In genomic region chr2:25772078-25772477, GRCh38 we compare ENCODE assay signal across 20 cellular contexts.
DNase-seq lines count a peak whose midpoint lies in the region; ATAC-seq, FAIRE-seq and TF ChIP-seq lines count a peak whose summit lies in the region.
"Had no signal": no experiment of that assay in that cellular context is flagged by ENCODE, and none has a peak within 500 bp of the region (broad histone marks: within the 10 kb centered on the region; RNA-seq: fewer than 3 reads in every experiment).

No MANE protein-coding gene starts in this region.

- H3K27me3 ChIP-seq in HepG2 (ENCODE audit: control insufficient read depth in 1 of 2, insufficient read depth in 2 of 2, low read length in 2 of 2) (no peaks in the 10 kb centered on the region), right lobe of liver (no peaks in the 10 kb centered on the region), IMR-90 (ENCODE audit: control insufficient read depth, insufficient read depth, low read length) (no peaks in the 10 kb centered on the region), spleen (replicated peaks in 1 of 7) (no peaks in the 10 kb centered on the region)

- H3K4me1 Mint-ChIP-seq in central memory CD8-positive, alpha-beta T cell, result peaks cover 8% of the 10 kb centered on the region
- H3K4me1 Mint-ChIP-seq in stimulated activated effector memory CD8-positive, alpha-beta T cell treated with anti-CD3 and anti-CD28 coated beads, Interleukin-12 subunit alpha, Interleukin-12 subunit beta, amount 100 ng/mL, for 72 hours, result peaks cover 7% of the 10 kb centered on the region

- dilution Hi-C loops in IMR-90 (cut with HindIII; ENCODE audit: low sequenced_read_pairs, unreplicated experiment), result no loop called here

- H3K79me2 ChIP-seq in HepG2 (ENCODE audit: insufficient read depth, low read length), result no peaks in the 10 kb centered on the region

- CTCF ChIA-PET in HepG2 (lab: Yijun Ruan, JAX; ENCODE audit: low intra/inter-chr PET ratio, low total read pairs) (no interaction called here), IMR-90 (lab: Yijun Ruan, JAX) (interaction anchor here (0.5 to 1.3 kb wide), 2 partner anchors 9 to 13 kb away, joined by 3 to 5 read pairs; no protein-coding TSS in a partner anchor)

- no peaks in the 10 kb centered on the region for H3K27me3 Mint-ChIP-seq in central memory CD8-positive, alpha-beta T cell
- H3K27me3 Mint-ChIP-seq: CD4-positive, alpha-beta memory T cell had no signal

- H3K14ac ChIP-seq in IMR-90 (replicated peaks; ENCODE audit: low read depth, low read length), result no peak overlapping the region

- peak overlapping the region; percentile 41 for H3K27ac Mint-ChIP-seq in central memory CD8-positive, alpha-beta T cell (ENCODE audit: low read depth)
- H3K27ac Mint-ChIP-seq in stimulated activated effector memory CD8-positive, alpha-beta T cell treated with anti-CD3 and anti-CD28 coated beads, Interleukin-12 subunit alpha, Interleukin-12 subunit beta, amount 100 ng/mL, for 72 hours, result peak overlapping the region; percentile 34
- H3K27ac Mint-ChIP-seq: HFFc6 had no signal

- peaks cover 15 to 37% of the 10 kb centered on the region in 2 experiments; a peak in 4 of 5 replicates for H3K36me3 ChIP-seq in HepG2 (replicated peaks in 1 of 2; ENCODE audit: control insufficient read depth in 1 of 2, insufficient read depth in 2 of 2, low read length in 2 of 2)
- peaks cover 0 to 30% (median 4%) of the 10 kb centered on the region in 4 donors for H3K36me3 ChIP-seq in right lobe of liver
- H3K36me3 ChIP-seq in IMR-90 (ENCODE audit: control insufficient read depth, insufficient read depth, low read length), result peaks cover 13% of the 10 kb centered on the region
- peaks cover 0 to 54% (median 38%) of the 10 kb centered on the region in 6 donors for H3K36me3 ChIP-seq in spleen

- TF ChIP-seq POLR2A in HepG2 (IDR thresholded peaks at IDR 0.05; ENCODE audit: insufficient read depth in 1 of 2, low read depth in 2 of 2, low read length in 2 of 2), result no peak
- TF ChIP-seq POLR2A in right lobe of liver (IDR thresholded peaks at IDR 0.05), result no peak
- TF ChIP-seq POLR2A in IMR-90 (IDR thresholded peaks at IDR 0.05; ENCODE audit: low read depth, low read length), result no peak
- TF ChIP-seq POLR2A in spleen (IDR thresholded peaks at IDR 0.05), result no peak

- 0 out of 4 replicates have a peak, but pooled peaks cover 1 to 6% of the 10 kb centered on the region in 2 experiments for H3K79me1 ChIP-seq in IMR-90 (ENCODE audit: low read depth in 1 of 2, low read length in 2 of 2)

- H3K9me3 ChIP-seq in HepG2 (ENCODE audit: low read length) (no peaks in the 10 kb centered on the region), right lobe of liver (no peaks in the 10 kb centered on the region), IMR-90 (ENCODE audit: control insufficient read depth, insufficient read depth, low read length) (no peaks in the 10 kb centered on the region), spleen (no peaks in the 10 kb centered on the region)
- H3K9me3 ChIP-seq: Caco-2, HAP-1 had no signal

- no peak overlapping the region for H2AK9ac ChIP-seq in IMR-90 (replicated peaks; ENCODE audit: low read depth, low read length, poor library complexity)

- no peak overlapping the region for H3K27ac ChIP-seq in HepG2 (ENCODE audit: extremely low read length, insufficient read depth, low read length)
- no peak overlapping the region for H3K27ac ChIP-seq in right lobe of liver
- H3K27ac ChIP-seq in IMR-90 (ENCODE audit: insufficient read depth, low read length), result no peak overlapping the region
- H3K27ac ChIP-seq in spleen, result no peak overlapping the region
- H3K27ac ChIP-seq: GM23248 had no signal

- H2AFZ ChIP-seq in HepG2 (ENCODE audit: low read length), result no peak overlapping the region
- H2AFZ ChIP-seq in IMR-90 (replicated peaks; ENCODE audit: low read length, poor library complexity), result no peak overlapping the region
- H2AFZ ChIP-seq: GM23248 had no signal

- no peak overlapping the region for H3K56ac ChIP-seq in IMR-90 (ENCODE audit: extremely low read depth, insufficient read depth, low read length)

- H3K4ac ChIP-seq in IMR-90 (ENCODE audit: low read depth, low read length), result no peak overlapping the region

- H3K23ac ChIP-seq in IMR-90 (ENCODE audit: low read depth, low read length), result no peak overlapping the region

- H2BK15ac ChIP-seq in IMR-90 (ENCODE audit: low read depth, low read length), result no peak overlapping the region

- intact Hi-C loops in HepG2 (cut with micrococcal nuclease; ENCODE audit: unreplicated experiment), result no loop called here
- intact Hi-C loops in right lobe of liver (cut with DNase I), result no loop called here
- intact Hi-C loops in IMR-90 (cut with micrococcal nuclease), result no loop called here
- intact Hi-C loops in spleen (cut with DNase I; ENCODE audit: low total_unique reads), result no loop called here

- POLR2A ChIA-PET in HepG2 (lab: Yijun Ruan, JAX) (no interaction called here), IMR-90 (lab: Charles Lee; ENCODE audit: unreplicated experiment) (no interaction called here)

- TF ChIP-seq CTCF in HepG2 (CRISPR knock-in tag; IDR thresholded peaks at IDR 0.05), result no peak
- TF ChIP-seq CTCF in right lobe of liver (IDR thresholded peaks at IDR 0.05), result no peak
- TF ChIP-seq CTCF in IMR-90 (conservative IDR thresholded peaks at IDR 0.05; ENCODE audit: low read depth, low read length), result no peak
- no peak for TF ChIP-seq CTCF in spleen (IDR thresholded peaks at IDR 0.05 in 8 of 11, conservative IDR thresholded peaks at IDR 0.05 in 3 of 11)
- TF ChIP-seq CTCF in GM10266 (IDR thresholded peaks at IDR 0.05; ENCODE audit: control insufficient read depth, insufficient read depth, low read depth, missing control alignments), result no peak

- no peak overlapping the region for H4K5ac ChIP-seq in IMR-90 (ENCODE audit: low read depth, low read length)

- peaks cover 29% of the 10 kb centered on the region for H3K36me3 Mint-ChIP-seq in central memory CD8-positive, alpha-beta T cell (ENCODE audit: insufficient read depth)
- peaks cover 82% of the 10 kb centered on the region for H3K36me3 Mint-ChIP-seq in stimulated activated effector memory CD8-positive, alpha-beta T cell treated with anti-CD3 and anti-CD28 coated beads, Interleukin-12 subunit alpha, Interleukin-12 subunit beta, amount 100 ng/mL, for 72 hours

- H4K8ac ChIP-seq in IMR-90 (ENCODE audit: low read depth in 2 of 2, low read length in 2 of 2), result no peak overlapping the region

- DNase-seq in HepG2 (ENCODE audit: low spot score), result no peak
- no peak for DNase-seq in right lobe of liver
- DNase-seq in IMR-90, result no peak
- DNase-seq in central memory CD8-positive, alpha-beta T cell (ENCODE audit: low spot score in 2 of 2), result no peak
- no peak for DNase-seq in stimulated activated effector memory CD8-positive, alpha-beta T cell treated with anti-CD3 and anti-CD28 coated beads, Interleukin-12 subunit alpha, Interleukin-12 subunit beta, amount 100 ng/mL, for 72 hours (ENCODE audit: low spot score in 2 of 2)
- no peak for DNase-seq in spleen
- no peak for DNase-seq in GM10266 (ENCODE audit: extremely low spot score)
- no peak for DNase-seq in germinal center (ENCODE audit: low spot score)
- DNase-seq: 8988T; C1 segment of cervical spinal cord; Caco-2; CD4-positive, alpha-beta memory T cell; DMS153; DND-41; GM23248; HFFc6 had no signal

- 99% methylated on average over 4 of the region's 4 CpGs for WGBS in HepG2 (ENCODE audit: low lambda C conversion rate)
- WGBS in right lobe of liver (ENCODE audit: insufficient coverage, low coverage, low lambda C conversion rate, missing lambda C conversion rate), result 96% methylated on average over 4 of the region's 4 CpGs
- no CpG with 5 or more reads among the region's 4 CpGs for WGBS in IMR-90 (ENCODE audit: extremely low coverage in 2 of 2, insufficient read length in 1 of 2), 2 experiments
- WGBS in spleen, 5 donors, result 93 to 98% (median 97%) methylated on average over 4 of the region's 4 CpGs

- TF ChIP-seq RAD21 in HepG2 (CRISPR knock-in tag; IDR thresholded peaks at IDR 0.05) (no peak), IMR-90 (IDR thresholded peaks at IDR 0.05; ENCODE audit: low read length) (no peak)

- no peak overlapping the region for H3K9ac ChIP-seq in HepG2 (ENCODE audit: insufficient read depth, low read depth, low read length)
- H3K9ac ChIP-seq in IMR-90 (ENCODE audit: low read depth, low read length), result no peak overlapping the region
- H3K9ac ChIP-seq: GM23248 had no signal

- no peak overlapping the region for H2BK120ac ChIP-seq in IMR-90 (ENCODE audit: low read depth, low read length)

- no peak overlapping the region for H3K18ac ChIP-seq in IMR-90 (ENCODE audit: low read depth, low read length)

- H2BK20ac ChIP-seq in IMR-90 (ENCODE audit: low read depth, low read length), result no peak overlapping the region

- H3K4me1 ChIP-seq in HepG2 (ENCODE audit: insufficient read depth, low read length), result no peaks in the 10 kb centered on the region
- no peaks in the 10 kb centered on the region for H3K4me1 ChIP-seq in right lobe of liver
- H3K4me1 ChIP-seq in IMR-90 (ENCODE audit: control insufficient read depth, insufficient read depth, low read length), result no peaks in the 10 kb centered on the region
- H3K4me1 ChIP-seq in spleen, result no peaks in the 10 kb centered on the region
- H3K4me1 ChIP-seq: Caco-2, HAP-1 had no signal

- no peak for ATAC-seq in HepG2
- no peak for ATAC-seq in right lobe of liver
- ATAC-seq in IMR-90 (ENCODE audit: low read depth), result no peak
- no peak for ATAC-seq in central memory CD8-positive, alpha-beta T cell (replicated peaks; ENCODE audit: extremely low read depth, poor library complexity, severe bottlenecking)
- no peak for ATAC-seq in stimulated activated effector memory CD8-positive, alpha-beta T cell treated with anti-CD3 and anti-CD28 coated beads, Interleukin-12 subunit alpha, Interleukin-12 subunit beta, amount 100 ng/mL, for 72 hours
- ATAC-seq: GM12878 had no signal

- in situ Hi-C loops in HepG2 (cut with HindIII; ENCODE audit: extremely low pct_ligation_motif_present, low pct_unique_long_range_greater_than_20kb), result no loop called here
- in situ Hi-C loops in IMR-90 (cut with MboI; ENCODE audit: low sequenced_read_pairs), result no loop called here

- H3K9me1 ChIP-seq in IMR-90 (ENCODE audit: insufficient read depth, low read length), result no peaks in the 10 kb centered on the region

- no peak overlapping the region for H3K4me3 Mint-ChIP-seq in central memory CD8-positive, alpha-beta T cell
- H3K4me3 Mint-ChIP-seq in stimulated activated effector memory CD8-positive, alpha-beta T cell treated with anti-CD3 and anti-CD28 coated beads, Interleukin-12 subunit alpha, Interleukin-12 subunit beta, amount 100 ng/mL, for 72 hours, result no peak overlapping the region
- H3K4me3 Mint-ChIP-seq: CD4-positive, alpha-beta memory T cell; HFFc6 had no signal

- H3K4me3 ChIP-seq in HepG2 (replicated peaks in 1 of 3; ENCODE audit: insufficient read depth in 1 of 3, low read depth in 2 of 3, low read length in 3 of 3) (no peak overlapping the region), right lobe of liver (no peak overlapping the region), IMR-90 (ENCODE audit: insufficient read depth, low read depth, low read length) (no peak overlapping the region), spleen (no peak overlapping the region)
- H3K4me3 ChIP-seq: GM12878, GM23248, HAP-1 had no signal

- no peak for FAIRE-seq in HepG2 (lab: Jason Lieb, UNC)
- FAIRE-seq: G401.6, GM12878, GM19239 had no signal

- no peak overlapping the region for H4K91ac ChIP-seq in IMR-90 (ENCODE audit: insufficient read depth, low read depth, low read length)

- H3K4me2 ChIP-seq in HepG2 (ENCODE audit: low read depth, low read length), result no peak overlapping the region
- no peak overlapping the region for H3K4me2 ChIP-seq in IMR-90 (ENCODE audit: low read depth, low read length)

- BruUV-seq in HepG2 (replicated peaks; lab: Mats Ljungman, UMichigan) (no TSS peak), IMR-90 (replicated peaks; lab: Mats Ljungman, UMichigan) (no TSS peak)

- H4K20me1 ChIP-seq in HepG2 (ENCODE audit: insufficient read depth, low read length) (no peaks in the 10 kb centered on the region), IMR-90 (ENCODE audit: insufficient read depth, low read length) (peaks cover 3% of the 10 kb centered on the region; the same call in 1 of the 2 replicates)

- TF ChIP-seq EP300 in HepG2 (IDR thresholded peaks at IDR 0.05; ENCODE audit: low read depth in 2 of 2, low read length in 2 of 2) (no peak), HepG2 (CRISPR knock-in tag; IDR thresholded peaks at IDR 0.05; ENCODE audit: borderline replicate concordance) (no peak)

- no peak overlapping the region for H2AK5ac ChIP-seq in IMR-90 (ENCODE audit: low read depth, low read length)

- no peaks in the 10 kb centered on the region for H3K9me3 Mint-ChIP-seq in central memory CD8-positive, alpha-beta T cell
- no peaks in the 10 kb centered on the region for H3K9me3 Mint-ChIP-seq in stimulated activated effector memory CD8-positive, alpha-beta T cell treated with anti-CD3 and anti-CD28 coated beads, Interleukin-12 subunit alpha, Interleukin-12 subunit beta, amount 100 ng/mL, for 72 hours
- H3K9me3 Mint-ChIP-seq: CD4-positive, alpha-beta memory T cell; HFFc6 had no signal

- no peak overlapping the region for H2BK5ac ChIP-seq in IMR-90 (ENCODE audit: low read depth, low read length, poor library complexity, severe bottlenecking)
